16 cellular contexts compared by ENCODE assay signal in genomic region chr9:113477661-113478060, GRCh38. TPM values are rescaled to one million over a fixed set of nuclear protein-coding genes. Genes with fewer than 3 reads are reported as not detected.
A peak's percentile ranks its signal among the peaks of the same experiment; 100 is the strongest.
DNase-seq lines count a peak whose midpoint lies in the region; ATAC-seq and TF ChIP-seq lines count a peak whose summit lies in the region.
"Had no signal": no experiment of that assay in that cellular context is flagged by ENCODE, and none has a peak within 500 bp of the region (broad histone marks: within the 10 kb centered on the region; RNA-seq: fewer than 3 reads in every experiment).

No MANE protein-coding gene starts in this region.

- H3K4me3 Mint-ChIP-seq in central memory CD8-positive, alpha-beta T cell = no peak overlapping the region
- H3K4me3 Mint-ChIP-seq in osteocyte (ENCODE audit: unreplicated experiment) (no peak overlapping the region), H9 (no peak overlapping the region)
- H3K4me3 Mint-ChIP-seq: CD14-positive monocyte had no signal

- no peak overlapping the region for H3K18ac ChIP-seq in H9 (ENCODE audit: insufficient read length, low read depth, low read length)

- no peak overlapping the region for H2BK12ac ChIP-seq in H9 (ENCODE audit: insufficient read length, low read depth, low read length)

- H3K4me2 ChIP-seq in H9 (ENCODE audit: insufficient read depth, insufficient read length, low read length) = no peak overlapping the region

- no peak overlapping the region for H3T11ph ChIP-seq in H9 (ENCODE audit: low read length)

- H3K27me3 ChIP-seq in H9 (ENCODE audit: insufficient read depth, low read length) = no peaks in the 10 kb centered on the region
- H3K27me3 ChIP-seq: MG63 had no signal

- no peak overlapping the region for H4K91ac ChIP-seq in H9 (ENCODE audit: insufficient read length, low read depth, low read length)

- H4K8ac ChIP-seq in H9 (replicated peaks; ENCODE audit: insufficient read length, low read depth, low read length) = no peak overlapping the region

- no peak overlapping the region for H2BK5ac ChIP-seq in H9 (ENCODE audit: insufficient read length, low read length)

- peak overlapping the region; percentile 84 for H3K27ac Mint-ChIP-seq in central memory CD8-positive, alpha-beta T cell (ENCODE audit: low read depth)
- H3K27ac Mint-ChIP-seq in osteocyte (ENCODE audit: unreplicated experiment) = no peak overlapping the region
- no peak overlapping the region for H3K27ac Mint-ChIP-seq in H9

- no peak overlapping the region for H2AFZ ChIP-seq in H9 (ENCODE audit: low read length)

- H3K23me2 ChIP-seq in H9 (ENCODE audit: insufficient read length, low read depth, low read length, poor library complexity, severe bottlenecking) = no peaks in the 10 kb centered on the region

- no peak overlapping the region for H4K5ac ChIP-seq in H9 (ENCODE audit: insufficient read length, low read depth, low read length)

- H3K27ac ChIP-seq in H9 (ENCODE audit: insufficient read length, low read depth, low read length) = no peak overlapping the region

- no peak overlapping the region for H3K56ac ChIP-seq in H9 (ENCODE audit: insufficient read length, low read depth, low read length)

- no peaks in the 10 kb centered on the region for H3K9me3 ChIP-seq in H9 (ENCODE audit: control insufficient read depth, low read depth, low read length)
- H3K9me3 ChIP-seq: MG63 had no signal

- H3K79me1 ChIP-seq in H9 (ENCODE audit: insufficient read depth, low read depth, low read length, poor library complexity, severe bottlenecking) = no peaks in the 10 kb centered on the region

- TF ChIP-seq CTCF in osteocyte (IDR thresholded peaks at IDR 0.05) (no peak), H9 (conservative IDR thresholded peaks at IDR 0.05) (no peak), GM20000 (IDR thresholded peaks at IDR 0.05; ENCODE audit: extremely low read depth, missing control alignments) (no peak)

- no peak overlapping the region for H2BK15ac ChIP-seq in H9 (ENCODE audit: low read depth, low read length)

- no peaks in the 10 kb centered on the region for H3K9me3 Mint-ChIP-seq in central memory CD8-positive, alpha-beta T cell
- no peaks in the 10 kb centered on the region for H3K9me3 Mint-ChIP-seq in osteocyte (ENCODE audit: unreplicated experiment)
- no peaks in the 10 kb centered on the region for H3K9me3 Mint-ChIP-seq in H9

- no peaks in the 10 kb centered on the region for H3K27me3 Mint-ChIP-seq in central memory CD8-positive, alpha-beta T cell
- H3K27me3 Mint-ChIP-seq in osteocyte (ENCODE audit: unreplicated experiment) (peaks cover 17% of the 10 kb centered on the region), H9 (ENCODE audit: low read depth) (no peaks in the 10 kb centered on the region)

- no peaks in the 10 kb centered on the region for H3K79me2 ChIP-seq in H9 (ENCODE audit: insufficient read depth, low read length)

- intact Hi-C loops in cardiac septum (cut with DNase I) = no loop called here
- intact Hi-C loops in Right ventricle myocardium superior (cut with DNase I) = no loop called here

- no peak overlapping the region for H3K14ac ChIP-seq in H9 (ENCODE audit: insufficient read depth, low read length)

- H3K36me3 Mint-ChIP-seq in central memory CD8-positive, alpha-beta T cell (ENCODE audit: insufficient read depth) = no peaks in the 10 kb centered on the region
- H3K36me3 Mint-ChIP-seq in osteocyte (ENCODE audit: unreplicated experiment) (no peaks in the 10 kb centered on the region), H9 (ENCODE audit: insufficient read depth in 1 of 3, low read depth in 3 of 3) (no peaks in the 10 kb centered on the region)
- H3K36me3 Mint-ChIP-seq: CD14-positive monocyte had no signal

- H3K9ac ChIP-seq in H9 (ENCODE audit: extremely low read depth, insufficient read length, low read length) = no peak overlapping the region

- H2BK20ac ChIP-seq in H9 (ENCODE audit: low read depth, low read length, poor library complexity, severe bottlenecking) = no peak overlapping the region

- no peaks in the 10 kb centered on the region for H4K20me1 ChIP-seq in H9 (ENCODE audit: control insufficient read depth, insufficient read depth, insufficient read length)

- H3K4me1 Mint-ChIP-seq in central memory CD8-positive, alpha-beta T cell = peaks cover 27% of the 10 kb centered on the region
- H3K4me1 Mint-ChIP-seq in osteocyte (ENCODE audit: unreplicated experiment) (peaks cover 6% of the 10 kb centered on the region), H9 (peaks cover 12 to 24% of the 10 kb centered on the region in 2 experiments)

- no peak overlapping the region for H2AK5ac ChIP-seq in H9 (ENCODE audit: insufficient read length, low read length)

- H3K4me1 ChIP-seq in H9 (ENCODE audit: insufficient read depth, low read length) = peaks cover 7% of the 10 kb centered on the region

- no peak overlapping the region for H3K23ac ChIP-seq in H9 (ENCODE audit: insufficient read length, low read depth, low read length)

- H3K4ac ChIP-seq in H9 (ENCODE audit: low read depth, low read length) = no peak overlapping the region

- no peak for ATAC-seq in Right ventricle myocardium superior (ENCODE audit: poor library complexity)
- ATAC-seq in central memory CD8-positive, alpha-beta T cell (replicated peaks; ENCODE audit: extremely low read depth, poor library complexity, severe bottlenecking) = no peak

- WGBS in H9 (ENCODE audit: extremely low coverage, insufficient read length, low lambda C conversion rate) = no CpG with 5 or more reads among the region's 5 CpGs

- peak; percentile 38 for DNase-seq in cardiac septum (ENCODE audit: low spot score)
- DNase-seq in Right ventricle myocardium superior = no peak
- no peak for DNase-seq in central memory CD8-positive, alpha-beta T cell (ENCODE audit: low spot score in 2 of 2)
- DNase-seq in osteocyte (ENCODE audit: extremely low spot score, unreplicated experiment) = peak; percentile 68
- DNase-seq in NCI-H774 (lab: John Stamatoyannopoulos, UW) = no peak
- DNase-seq in H9 = no peak
- no peak for DNase-seq in GM20000 (ENCODE audit: low spot score)
- DNase-seq: COR-L47; IMR-90; MG63; NCI-H1105; NCI-H1694 treated with DMSO at 0.1 percent for 48 hours; NCI-H2107; NCI-H2227 treated with DMSO at 0.1 percent for 48 hours; NK-92 treated with Interleukin-12 subunit alpha and Interleukin-12 subunit beta, amount 100 ng/mL, for 24 hours had no signal

- no peak overlapping the region for H2BK120ac ChIP-seq in H9 (ENCODE audit: low read depth, low read length, poor library complexity, severe bottlenecking)

RNA-seq across cellular contexts. Expression of gene RGS3, which starts 14.1 kb away (rescaled TPM):
- 233 TPM for total RNA-seq in cardiac septum
- total RNA-seq in Right ventricle myocardium superior = 138 TPM
- total RNA-seq in osteocyte = 53.8 and 67.8 TPM in 2 replicates
- total RNA-seq in H9 (2021) = 12.1 and 13.9 TPM in 2 replicates

Comparison
In these comparisons a context has a peak if more than half of its experiments do, and no peak if none do; other contexts are left out.
1. DNase-seq: peak in cardiac septum (single experiment) and osteocyte (single experiment); none in Right ventricle myocardium superior (single experiment), central memory CD8-positive, alpha-beta T cell (0 of 2), NCI-H774 (single experiment), H9 (single experiment) and GM20000 (single experiment).